8 cellular contexts compared by ENCODE assay signal in genomic region chr20:45470262-45470931, GRCh38. TPM values are rescaled to one million over a fixed set of nuclear protein-coding genes. Genes with fewer than 3 reads are reported as not detected.
DNase-seq lines count a peak whose midpoint lies in the region; ATAC-seq and TF ChIP-seq lines count a peak whose summit lies in the region.

No MANE protein-coding gene starts in this region.

- intact Hi-C loops in lower leg skin (cut with DNase I; ENCODE audit: low total_unique reads) = no loop called here

- H3K4me3 ChIP-seq in choroid plexus epithelial cell (ENCODE audit: low read depth, low read length) = peak overlapping the region; percentile 26
- peak overlapping the region; percentile 2 for H3K4me3 ChIP-seq in lower leg skin (ENCODE audit: low read depth, poor library complexity, severe bottlenecking)

- TF ChIP-seq CTCF in choroid plexus epithelial cell (conservative IDR thresholded peaks at IDR 0.05; ENCODE audit: low read depth, low read length) (no peak), lower leg skin (IDR thresholded peaks at IDR 0.05) (no peak)

- peaks cover 0 to 1% of the 10 kb centered on the region in 2 donors for H3K9me3 Mint-ChIP-seq in stimulated activated naive B cell treated with anti-CD40 and anti-IgM and Interleukin-4, amounts not matched to agents 10 μg/mL and 1 μg/mL and 100 μg/mL, for 72 hours

- peaks cover 4 to 9% of the 10 kb centered on the region in 2 donors for H3K4me1 Mint-ChIP-seq in stimulated activated naive B cell treated with anti-CD40 and anti-IgM and Interleukin-4, amounts not matched to agents 10 μg/mL and 1 μg/mL and 100 μg/mL, for 72 hours

- no peak overlapping the region for H3K27ac Mint-ChIP-seq in stimulated activated naive B cell treated with anti-CD40 and anti-IgM and Interleukin-4, amounts not matched to agents 10 μg/mL and 1 μg/mL and 100 μg/mL, for 72 hours

- H3K4me3 Mint-ChIP-seq in stimulated activated naive B cell treated with anti-CD40 and anti-IgM and Interleukin-4, amounts not matched to agents 10 μg/mL and 1 μg/mL and 100 μg/mL, for 72 hours = peak overlapping the region; percentile 63 to 77

- TF ChIP-seq POLR2A in lower leg skin (IDR thresholded peaks at IDR 0.05) = no peak

- peaks cover 26 to 41% of the 10 kb centered on the region in 2 donors for H3K27me3 Mint-ChIP-seq in stimulated activated naive B cell treated with anti-CD40 and anti-IgM and Interleukin-4, amounts not matched to agents 10 μg/mL and 1 μg/mL and 100 μg/mL, for 72 hours

- ATAC-seq in GM21529 (IDR thresholded peaks at IDR 0.05; ENCODE audit: unreplicated experiment) = peak; percentile 77
- peak; percentile 81 to 82 for ATAC-seq in stimulated activated naive B cell treated with anti-CD40 and anti-IgM and Interleukin-4, amounts not matched to agents 10 μg/mL and 1 μg/mL and 100 μg/mL, for 72 hours (replicated peaks)
- no peak for ATAC-seq in HG03159 (IDR thresholded peaks at IDR 0.05; ENCODE audit: unreplicated experiment)

- peaks cover 0 to 2% of the 10 kb centered on the region in 2 donors for H3K36me3 Mint-ChIP-seq in stimulated activated naive B cell treated with anti-CD40 and anti-IgM and Interleukin-4, amounts not matched to agents 10 μg/mL and 1 μg/mL and 100 μg/mL, for 72 hours

- 3 to 6% methylated on average over 10 to 29 of the region's 50 CpGs for WGBS in lower leg skin, 2 donors

- peak; percentile 92 for DNase-seq in DMS53 (lab: John Stamatoyannopoulos, UW)
- peak; percentile 45 for DNase-seq in NCI-H345 treated with DMSO at 0.1 percent for 48 hours (lab: John Stamatoyannopoulos, UW; ENCODE audit: unreplicated experiment)
- peak; percentile 13 for DNase-seq in choroid plexus epithelial cell (ENCODE audit: low read depth)
- DNase-seq in lower leg skin (ENCODE audit: low spot score in 2 of 2) = peak in 1 of 2 donors; percentile 89
- peak; percentile 32 for DNase-seq in stimulated activated naive B cell treated with anti-CD40 and anti-IgM and Interleukin-4, amounts not matched to agents 10 μg/mL and 1 μg/mL and 100 μg/mL, for 72 hours
- DNase-seq in NCI-H446 (lab: John Stamatoyannopoulos, UW) = no peak

RNA-seq across cellular contexts. Expression of gene WFDC2, which starts 0.8 kb away (rescaled TPM):
- 10 to 100 TPM; 11.3 to 24.7 (median 14.5) TPM for total RNA-seq in lower leg skin

RNA-seq across cellular contexts. Expression of gene SPINT3, which starts 45.0 kb away (rescaled TPM):
- not detected for total RNA-seq in lower leg skin

RNA-seq across cellular contexts. Expression of gene PIGT, which starts 54.5 kb away (rescaled TPM):
- total RNA-seq in lower leg skin = 10 to 100 TPM; 33.6 to 64.5 (median 45.6) TPM

Comparison
In these comparisons a context has a peak if more than half of its experiments do, and no peak if none do; other contexts are left out.
1. DNase-seq: peak in DMS53 (single experiment), NCI-H345 treated with DMSO at 0.1 percent for 48 hours (single experiment), choroid plexus epithelial cell (single experiment) and stimulated activated naive B cell treated with anti-CD40 and anti-IgM and Interleukin-4, amounts not matched to agents 10 μg/mL and 1 μg/mL and 100 μg/mL, for 72 hours (single experiment); none in NCI-H446 (0 of 2).